1 cellular context compared by ENCODE assay signal in the genomic region with DNA sequence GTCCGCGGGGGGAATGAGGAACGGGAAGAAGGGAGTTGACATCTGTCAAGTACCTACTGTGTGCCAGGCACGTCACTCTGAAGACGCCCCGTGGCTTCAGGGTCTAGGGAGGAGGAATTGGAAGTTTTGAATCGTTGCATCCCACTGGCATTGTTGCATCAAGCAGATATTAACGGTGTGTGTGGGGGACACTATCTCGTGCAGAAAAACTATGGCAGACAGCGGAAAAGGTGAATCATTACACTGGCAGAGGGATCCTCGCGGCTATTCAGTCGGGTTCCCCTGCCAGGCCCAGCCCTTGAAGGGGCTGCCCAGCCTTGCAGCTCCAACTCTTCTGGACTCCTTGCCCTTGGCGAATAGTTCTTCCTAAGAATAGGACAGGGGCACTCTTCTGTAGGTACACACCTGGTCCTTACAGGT.
TF ChIP-seq lines count a peak whose summit lies in the region.

No MANE protein-coding gene starts in this region.

TF ChIP-seq in HepG2, 621 proteins besides CTCF, POLR2A, EP300 and RAD21:
- 0 out of 2 replicates have a peak, but pooled peaks have one; percentile 10 for TF ChIP-seq DNMT1 (CRISPR knock-in tag; IDR thresholded peaks at IDR 0.05)
- TF ChIP-seq ZNF709 (CRISPR knock-in tag; IDR thresholded peaks at IDR 0.05), result no peak
- TF ChIP-seq YY1 (IDR thresholded peaks at IDR 0.05; ENCODE audit: insufficient read depth, insufficient replicate concordance, low read depth, low read length), result no peak
- TF ChIP-seq ZNF274 (CRISPR knock-in tag; IDR thresholded peaks at IDR 0.05), result 0 out of 2 replicates have a peak, but pooled peaks have one; percentile 6
- TF ChIP-seq U2AF2 (IDR thresholded peaks at IDR 0.05; ENCODE audit: low read depth, low read length), result no peak
- no peak for TF ChIP-seq FOXC1 (CRISPR knock-in tag; IDR thresholded peaks at IDR 0.05; ENCODE audit: borderline replicate concordance)
- TF ChIP-seq, protein P1, sequence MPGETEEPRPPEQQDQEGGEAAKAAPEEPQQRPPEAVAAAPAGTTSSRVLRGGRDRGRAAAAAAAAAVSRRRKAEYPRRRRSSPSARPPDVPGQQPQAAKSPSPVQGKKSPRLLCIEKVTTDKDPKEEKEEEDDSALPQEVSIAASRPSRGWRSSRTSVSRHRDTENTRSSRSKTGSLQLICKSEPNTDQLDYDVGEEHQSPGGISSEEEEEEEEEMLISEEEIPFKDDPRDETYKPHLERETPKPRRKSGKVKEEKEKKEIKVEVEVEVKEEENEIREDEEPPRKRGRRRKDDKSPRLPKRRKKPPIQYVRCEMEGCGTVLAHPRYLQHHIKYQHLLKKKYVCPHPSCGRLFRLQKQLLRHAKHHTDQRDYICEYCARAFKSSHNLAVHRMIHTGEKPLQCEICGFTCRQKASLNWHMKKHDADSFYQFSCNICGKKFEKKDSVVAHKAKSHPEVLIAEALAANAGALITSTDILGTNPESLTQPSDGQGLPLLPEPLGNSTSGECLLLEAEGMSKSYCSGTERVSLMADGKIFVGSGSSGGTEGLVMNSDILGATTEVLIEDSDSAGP (CRISPR knock-in tag; IDR thresholded peaks at IDR 0.05; ENCODE audit: borderline replicate concordance), result 0 out of 2 replicates have a peak, but pooled peaks have one; percentile 25
- TF ChIP-seq SNAI1 (CRISPR knock-in tag; IDR thresholded peaks at IDR 0.05; ENCODE audit: borderline replicate concordance), result no peak
